Comparison of ENCODE assay signal across 8 cellular contexts in the genomic region with DNA sequence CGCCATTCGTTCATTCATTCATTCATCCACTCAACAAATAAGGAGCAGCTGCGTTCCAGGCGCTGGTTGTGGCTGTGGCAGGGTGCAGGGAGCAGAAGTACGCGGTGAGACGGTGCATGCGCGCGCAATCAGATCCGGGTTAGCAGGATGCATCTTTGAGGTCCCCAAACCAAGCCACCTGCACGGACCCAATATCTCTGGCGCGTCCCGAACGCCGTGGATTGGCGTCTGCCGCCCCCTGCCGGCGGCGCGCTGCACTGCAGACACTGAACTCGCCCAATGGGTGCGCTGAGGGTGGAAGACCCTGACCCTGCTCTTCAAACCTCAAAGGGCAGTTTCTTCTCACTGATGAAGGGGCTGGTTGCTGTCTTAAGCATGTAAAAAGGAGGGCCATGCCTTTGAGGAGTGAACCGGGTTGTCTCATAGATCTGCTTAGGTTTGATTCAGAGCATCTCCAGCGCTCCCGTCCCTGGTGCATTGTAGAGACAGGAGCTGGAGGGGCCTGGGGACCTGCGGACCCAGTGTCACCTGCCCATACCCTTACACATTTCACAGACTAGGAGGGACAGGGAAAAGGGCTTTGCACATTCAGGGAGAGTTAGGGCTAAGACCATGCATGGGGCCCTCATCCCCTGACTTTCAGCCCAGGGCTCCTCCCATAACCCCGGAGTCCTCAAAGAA.
A peak's percentile ranks its signal among the peaks of the same experiment; 100 is the strongest.
DNase-seq lines count a peak whose midpoint lies in the region; ATAC-seq and TF ChIP-seq lines count a peak whose summit lies in the region.

No MANE protein-coding gene starts in this region.

- TF ChIP-seq EP300 in gastroesophageal sphincter (IDR thresholded peaks at IDR 0.05) = no peak

- no peak overlapping the region for H3K4me2 ChIP-seq in PC-9
- no peak overlapping the region for H3K4me2 ChIP-seq in osteoblast (ENCODE audit: insufficient read depth, low read length)

- no TSS peak for BruUV-seq in PC-9 (replicated peaks; lab: Mats Ljungman, UMichigan)

- H3K4me3 Mint-ChIP-seq in activated T-helper 17 cell treated with anti-CD3 and anti-CD28 coated beads, Interleukin-2, amount 50 U/mL, for 72 hours = no peak overlapping the region

- H3K79me2 ChIP-seq in PC-9 (ENCODE audit: low read depth) = no peaks in the 10 kb centered on the region
- no peaks in the 10 kb centered on the region for H3K79me2 ChIP-seq in osteoblast (ENCODE audit: insufficient read depth, low read length)

- no peaks in the 10 kb centered on the region for H3K9me2 ChIP-seq in PC-9 (ENCODE audit: insufficient read depth)

- no peak for TF ChIP-seq POLR2A in gastroesophageal sphincter (IDR thresholded peaks at IDR 0.05)

- peaks cover 13% of the 10 kb centered on the region for H3K27me3 Mint-ChIP-seq in activated T-helper 17 cell treated with anti-CD3 and anti-CD28 coated beads, Interleukin-2, amount 50 U/mL, for 72 hours

- peaks cover 4% of the 10 kb centered on the region for H3K9me3 Mint-ChIP-seq in activated T-helper 17 cell treated with anti-CD3 and anti-CD28 coated beads, Interleukin-2, amount 50 U/mL, for 72 hours

- no peak overlapping the region for H3K4me3 ChIP-seq in GM12865 (ENCODE audit: low read depth, low read length)
- no peak overlapping the region for H3K4me3 ChIP-seq in PC-9
- no peak overlapping the region for H3K4me3 ChIP-seq in gastroesophageal sphincter
- H3K4me3 ChIP-seq in osteoblast (ENCODE audit: insufficient read depth, low read length) = no peak overlapping the region
- no peak overlapping the region for H3K4me3 ChIP-seq in tibial artery

- intact Hi-C loops in PC-9 (cut with micrococcal nuclease; ENCODE audit: unreplicated experiment) = loop anchor here (1.0 to 10.0 kb wide), 3 partner anchors 106 to 673 kb away; no protein-coding TSS in a partner anchor
- intact Hi-C loops in tibial artery (cut with DNase I; ENCODE audit: low total_unique reads) = loop anchor here (5.0 kb wide), 1 partner anchor 103 kb away; the partner anchor contains the start of gene RAMP3

- POLR2A ChIA-PET in PC-9 (lab: Charles Lee; ENCODE audit: unreplicated experiment) = no interaction called here

- H3K27ac ChIP-seq in PC-9 = no peak overlapping the region
- H3K27ac ChIP-seq in gastroesophageal sphincter = no peak overlapping the region
- no peak overlapping the region for H3K27ac ChIP-seq in osteoblast (ENCODE audit: low read depth, low read length)
- no peak overlapping the region for H3K27ac ChIP-seq in tibial artery

- H3F3A ChIP-seq in PC-9 (ENCODE audit: insufficient read depth, low read depth) = no peaks in the 10 kb centered on the region

- H3K4me1 Mint-ChIP-seq in activated T-helper 17 cell treated with anti-CD3 and anti-CD28 coated beads, Interleukin-2, amount 50 U/mL, for 72 hours = no peaks in the 10 kb centered on the region

- DNase-seq in GM12865 (ENCODE audit: low read depth) (peak; percentile 79), PC-9 (peak in 1 of 2 experiments; percentile 62), osteoblast (ENCODE audit: insufficient read length, low spot score, missing footprints) (peak; percentile 86), tibial artery (peak in 1 of 2 donors; percentile 40)

- H2AFZ ChIP-seq in PC-9 (no peak overlapping the region), osteoblast (ENCODE audit: low read length) (no peak overlapping the region)

- CTCF ChIA-PET in PC-9 (lab: Charles Lee) = no interaction called here

- TF ChIP-seq CTCF in GM12865 (IDR thresholded peaks at IDR 0.05; ENCODE audit: insufficient read depth, low read depth, low read length, missing control alignments) (peak; percentile 99), PC-9 (conservative IDR thresholded peaks at IDR 0.05) (peak; percentile 100), gastroesophageal sphincter (IDR thresholded peaks at IDR 0.05) (peak; percentile 83 to 99 (median 91)), osteoblast (IDR thresholded peaks at IDR 0.05; ENCODE audit: extremely low read depth, low read depth, low read length) (peak; percentile 89), tibial artery (IDR thresholded peaks at IDR 0.05) (peak; percentile 84 to 95)

- no peak overlapping the region for H3K27ac Mint-ChIP-seq in activated T-helper 17 cell treated with anti-CD3 and anti-CD28 coated beads, Interleukin-2, amount 50 U/mL, for 72 hours

- H3K36me3 ChIP-seq in PC-9 (ENCODE audit: low read depth) = no peaks in the 10 kb centered on the region
- H3K36me3 ChIP-seq in gastroesophageal sphincter = no peaks in the 10 kb centered on the region
- H3K36me3 ChIP-seq in osteoblast (ENCODE audit: insufficient read depth, low read length) = no peaks in the 10 kb centered on the region
- H3K36me3 ChIP-seq in tibial artery = no peaks in the 10 kb centered on the region

- ATAC-seq in HG02981 (IDR thresholded peaks at IDR 0.05; ENCODE audit: unreplicated experiment) (peak; percentile 70), gastroesophageal sphincter (peak; percentile 58), HG03108 (IDR thresholded peaks at IDR 0.05; ENCODE audit: unreplicated experiment) (no peak)
- peak; percentile 77 for ATAC-seq in activated T-helper 17 cell treated with anti-CD3 and anti-CD28 coated beads, Interleukin-2, amount 50 U/mL, for 72 hours (replicated peaks)

- WGBS in gastroesophageal sphincter (ENCODE audit: low coverage in 1 of 2), 2 donors = 40% methylated on average over 2 of the region's 30 CpGs; no CpG with 5 or more reads in 1 of the 2 donors

- H4K20me1 ChIP-seq in PC-9 (ENCODE audit: insufficient read depth) (no peaks in the 10 kb centered on the region), osteoblast (ENCODE audit: insufficient read depth, low read length) (no peaks in the 10 kb centered on the region)

- H3K4me1 ChIP-seq in PC-9 (replicated peaks; ENCODE audit: insufficient read depth) (no peaks in the 10 kb centered on the region), gastroesophageal sphincter (peaks cover 0 to 7% (median 0%) of the 10 kb centered on the region in 3 donors), osteoblast (ENCODE audit: insufficient read depth, low read length) (no peaks in the 10 kb centered on the region), tibial artery (no peaks in the 10 kb centered on the region)

- H3K9me3 ChIP-seq in PC-9 (ENCODE audit: insufficient read depth, low read depth) = peaks cover 4% of the 10 kb centered on the region; the same call in 1 of the 2 replicates
- H3K9me3 ChIP-seq in gastroesophageal sphincter = no peaks in the 10 kb centered on the region
- H3K9me3 ChIP-seq in osteoblast (ENCODE audit: low read depth, low read length) = no peaks in the 10 kb centered on the region
- H3K9me3 ChIP-seq in tibial artery = no peaks in the 10 kb centered on the region

- peaks cover 64% of the 10 kb centered on the region for H3K27me3 ChIP-seq in PC-9 (ENCODE audit: insufficient read depth, low read depth)
- H3K27me3 ChIP-seq in gastroesophageal sphincter = peaks cover 22% of the 10 kb centered on the region
- H3K27me3 ChIP-seq in osteoblast (ENCODE audit: insufficient read depth, low read length) = peaks cover 9% of the 10 kb centered on the region
- peaks cover 0 to 7% of the 10 kb centered on the region in 2 donors for H3K27me3 ChIP-seq in tibial artery

- H3K36me3 Mint-ChIP-seq in activated T-helper 17 cell treated with anti-CD3 and anti-CD28 coated beads, Interleukin-2, amount 50 U/mL, for 72 hours (ENCODE audit: low read depth) = no peaks in the 10 kb centered on the region
